6 cellular contexts compared by ENCODE assay signal in the genomic region with DNA sequence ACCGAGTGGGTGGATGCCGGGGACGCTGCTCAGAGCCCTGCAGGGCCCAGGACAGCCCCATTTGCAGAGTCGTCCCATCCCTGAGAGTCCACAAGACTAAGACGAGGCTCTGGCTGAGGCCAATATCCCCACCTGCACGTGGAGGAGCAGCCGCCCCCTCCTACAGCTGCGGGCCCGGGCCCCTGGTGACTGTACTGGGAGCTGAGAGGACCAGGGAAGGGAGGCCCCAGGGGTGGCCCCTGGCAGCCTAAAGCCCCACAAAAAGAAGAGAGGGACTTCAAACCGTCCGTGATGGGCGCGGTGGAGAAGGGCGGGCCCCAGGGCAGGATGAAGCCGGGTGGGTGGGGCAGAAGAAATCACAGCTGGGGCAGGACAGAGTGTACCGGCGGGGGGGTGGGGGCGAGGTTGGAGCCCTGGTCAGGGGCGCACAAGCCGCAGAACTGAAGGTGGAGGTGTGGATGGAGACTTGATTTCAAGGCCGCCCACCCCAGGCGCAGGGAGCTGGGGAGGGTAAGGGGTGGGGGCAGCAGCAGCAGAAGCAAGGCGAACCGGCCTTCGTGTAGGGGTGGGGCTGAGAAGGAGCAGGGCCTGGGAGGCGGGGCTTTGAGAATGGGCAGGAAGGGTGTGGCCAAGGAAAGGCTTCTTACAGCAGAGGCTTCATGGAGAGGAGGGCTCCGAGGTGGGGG. TPM values are rescaled to one million over a fixed set of nuclear protein-coding genes. Genes with fewer than 3 reads are reported as not detected.
A peak's percentile ranks its signal among the peaks of the same experiment; 100 is the strongest.
DNase-seq lines count a peak whose midpoint lies in the region; ATAC-seq and TF ChIP-seq lines count a peak whose summit lies in the region.

No MANE protein-coding gene starts in this region.

- no peaks in the 10 kb centered on the region for H3K9me3 Mint-ChIP-seq in HFFc6
- no peaks in the 10 kb centered on the region for H3K9me3 Mint-ChIP-seq in activated B cell treated with CpG ODN at 0.5 μM for 24 hours

- H3K36me3 Mint-ChIP-seq in HFFc6 (ENCODE audit: low read depth): peaks cover 10% of the 10 kb centered on the region
- peaks cover 47% of the 10 kb centered on the region for H3K36me3 Mint-ChIP-seq in activated B cell treated with CpG ODN at 0.5 μM for 24 hours (ENCODE audit: low read depth)

- peak; percentile 85 for ATAC-seq in activated B cell treated with CpG ODN at 0.5 μM for 24 hours (ENCODE audit: low read depth)
- peak; percentile 37 for ATAC-seq in esophagus mucosa
- no peak for ATAC-seq in GM21717 (IDR thresholded peaks at IDR 0.05; ENCODE audit: unreplicated experiment)
- ATAC-seq in HG03432 (IDR thresholded peaks at IDR 0.05; ENCODE audit: unreplicated experiment): no peak

- H3K4me1 Mint-ChIP-seq in HFFc6 (ENCODE audit: low read depth): peaks cover 16% of the 10 kb centered on the region
- H3K4me1 Mint-ChIP-seq in activated B cell treated with CpG ODN at 0.5 μM for 24 hours: peaks cover 8% of the 10 kb centered on the region

- DNase-seq in HFFc6 (peak; percentile 74), activated B cell treated with CpG ODN at 0.5 μM for 24 hours (peak; percentile 49)
- peak; percentile 45 to 63 (median 53) for DNase-seq in stimulated activated CD4-positive, alpha-beta T cell treated with anti-CD3 and anti-CD28 coated beads, TNF-alpha, amount 100 ng/mL, for 1 hour (ENCODE audit: low read depth in 3 of 3, low spot score in 1 of 3)

- H3K27me3 Mint-ChIP-seq in HFFc6 (ENCODE audit: insufficient read depth): peaks cover 9% of the 10 kb centered on the region
- no peaks in the 10 kb centered on the region for H3K27me3 Mint-ChIP-seq in activated B cell treated with CpG ODN at 0.5 μM for 24 hours

- intact Hi-C loops in activated B cell treated with CpG ODN at 0.5 μM for 24 hours (cut with micrococcal nuclease): loop anchor here (2.0 kb wide), 1 partner anchor 20 kb away; the partner anchor contains the start of genes MED16 and RNU6-9

- POLR2A ChIA-PET in activated B cell treated with CpG ODN at 0.5 μM for 24 hours (lab: Charles Lee): interaction anchor here (0.5 to 1.4 kb wide), 5 partner anchors 9 to 134 kb away, joined by 3 to 4 read pairs (median 3); no protein-coding TSS in a partner anchor

- peak overlapping the region; percentile 56 for H3K27ac Mint-ChIP-seq in HFFc6
- peak overlapping the region; percentile 56 for H3K27ac Mint-ChIP-seq in activated B cell treated with CpG ODN at 0.5 μM for 24 hours

- H3K4me3 Mint-ChIP-seq in HFFc6: peak overlapping the region; percentile 64
- peak overlapping the region; percentile 32 for H3K4me3 Mint-ChIP-seq in activated B cell treated with CpG ODN at 0.5 μM for 24 hours

- no peak for TF ChIP-seq CTCF in HFFc6 (IDR thresholded peaks at IDR 0.05)
- TF ChIP-seq CTCF in activated B cell treated with CpG ODN at 0.5 μM for 24 hours (IDR thresholded peaks at IDR 0.05): no peak

- CTCF ChIA-PET in activated B cell treated with CpG ODN at 0.5 μM for 24 hours (lab: Charles Lee): no interaction called here

RNA-seq across cellular contexts. Expression of gene CFD, which starts 12.9 kb away (rescaled TPM):
- total RNA-seq in HFFc6 (2021; fragmentation: NEBNext Ultra II Directional; extraction: Animal tissue kit (Norgen Biotek cat#: 25700)): 1 to 10 TPM in 3 of 6 experiments, under 1 TPM in 3; 0.84 to 1.7 (median 0.98) TPM
- total RNA-seq in activated B cell treated with CpG ODN at 0.5 μM for 24 hours: 0.54 TPM in 1 of 2 replicates, not detected in the other
- total RNA-seq in esophagus mucosa: 21.5 TPM

RNA-seq across cellular contexts. Expression of gene ELANE, which starts 20.3 kb away (rescaled TPM):
- under 1 TPM in 1 of 6 experiments, not detected in 5; 0.21 TPM for total RNA-seq in HFFc6 (2021; fragmentation: NEBNext Ultra II Directional; extraction: Animal tissue kit (Norgen Biotek cat#: 25700))
- total RNA-seq in activated B cell treated with CpG ODN at 0.5 μM for 24 hours (not detected in 2 replicates), esophagus mucosa (not detected)

RNA-seq across cellular contexts. Expression of gene MED16, which starts 20.6 kb away (rescaled TPM):
- 10 to 100 TPM; 58.1 to 91.0 (median 70.9) TPM for total RNA-seq in HFFc6 (2021; fragmentation: NEBNext Ultra II Directional; extraction: Animal tissue kit (Norgen Biotek cat#: 25700))
- total RNA-seq in activated B cell treated with CpG ODN at 0.5 μM for 24 hours: 76.1 and 79.3 TPM in 2 replicates
- total RNA-seq in esophagus mucosa: 43.5 TPM

RNA-seq across cellular contexts. Expression of gene RNU6-9, which starts 20.9 kb away (rescaled TPM):
- total RNA-seq in HFFc6 (2021; fragmentation: NEBNext Ultra II Directional; extraction: Animal tissue kit (Norgen Biotek cat#: 25700)): not detected
- not detected in 2 replicates for total RNA-seq in activated B cell treated with CpG ODN at 0.5 μM for 24 hours
- total RNA-seq in esophagus mucosa: not detected

RNA-seq across cellular contexts. Expression of gene PRTN3, which starts 31.6 kb away (rescaled TPM):
- total RNA-seq in HFFc6 (2021; fragmentation: NEBNext Ultra II Directional; extraction: Animal tissue kit (Norgen Biotek cat#: 25700)): not detected
- not detected in 2 replicates for total RNA-seq in activated B cell treated with CpG ODN at 0.5 μM for 24 hours
- total RNA-seq in esophagus mucosa: not detected

Comparison
In these comparisons a context has a peak if more than half of its experiments do, and no peak if none do; other contexts are left out.
1. ATAC-seq: peak in activated B cell treated with CpG ODN at 0.5 μM for 24 hours (single experiment) and esophagus mucosa (single experiment); none in GM21717 (single experiment) and HG03432 (single experiment).
2. Peak in every context shown above with its lines, with median percentiles within 50 percentile points of each other: DNase-seq.